In genomic region chr13:40518481-40518882, GRCh38 we compare ENCODE assay signal across 8 cellular contexts.
DNase-seq lines count a peak whose midpoint lies in the region; ATAC-seq and TF ChIP-seq lines count a peak whose summit lies in the region.
"Had no signal": no experiment of that assay in that cellular context is flagged by ENCODE, and none has a peak within 500 bp of the region (broad histone marks: within the 10 kb centered on the region; RNA-seq: fewer than 3 reads in every experiment).

No MANE protein-coding gene starts in this region.

- H3K4me2 ChIP-seq in mammary epithelial cell (ENCODE audit: insufficient read depth, low read depth, low read length) = no peak overlapping the region
- H3K4me2 ChIP-seq in smooth muscle cell = no peak overlapping the region

- ATAC-seq in GM21526 (IDR thresholded peaks at IDR 0.05; ENCODE audit: low FRiP score, unreplicated experiment) (peak; percentile 45), SK-N-SH treated with all-trans-retinoic acid at 6 μM for 48 hours (peak; percentile 18; the same call in 2 of the 3 replicates)

- 20% methylated on average over 1 of the region's 4 CpGs for WGBS in mammary epithelial cell (ENCODE audit: low coverage, missing lambda C conversion rate)
- 77% methylated on average over 4 of the region's 4 CpGs for WGBS in smooth muscle cell (ENCODE audit: low lambda C conversion rate)

- H3K79me2 ChIP-seq in mammary epithelial cell (ENCODE audit: insufficient read depth, low read length) (no peaks in the 10 kb centered on the region), smooth muscle cell (ENCODE audit: low read depth) (no peaks in the 10 kb centered on the region)

- intact Hi-C loops in mammary epithelial cell (cut with micrococcal nuclease) = no loop called here

- H3K36me3 ChIP-seq in mammary epithelial cell (ENCODE audit: insufficient read depth, low read length) (no peaks in the 10 kb centered on the region), smooth muscle cell (ENCODE audit: low read depth) (no peaks in the 10 kb centered on the region)

- TF ChIP-seq CTCF in mammary epithelial cell (conservative IDR thresholded peaks at IDR 0.05 in 1 of 2, IDR thresholded peaks at IDR 0.05 in 1 of 2; ENCODE audit: extremely low read depth in 1 of 2, insufficient read depth in 1 of 2, low read depth in 1 of 2, low read length in 2 of 2) (no peak), smooth muscle cell (IDR thresholded peaks at IDR 0.05; ENCODE audit: borderline replicate concordance, insufficient read depth, poor library complexity, severe bottlenecking) (no peak)

- CTCF ChIA-PET in mammary epithelial cell (lab: Charles Lee; ENCODE audit: low non-redundant PET) = no interaction called here

- BruUV-seq in mammary epithelial cell (replicated peaks; lab: Mats Ljungman, UMichigan) = no TSS peak

- dilution Hi-C loops in mammary epithelial cell (cut with HindIII; ENCODE audit: low sequenced_read_pairs) = no loop called here

- H3K9ac ChIP-seq in mammary epithelial cell (ENCODE audit: insufficient read depth, low read length) = no peak overlapping the region
- H3K9ac ChIP-seq in smooth muscle cell (ENCODE audit: low read depth) = no peak overlapping the region

- H2AFZ ChIP-seq in mammary epithelial cell (ENCODE audit: low read depth, low read length) (peak overlapping the region; percentile 28), smooth muscle cell (ENCODE audit: low read depth) (no peak overlapping the region)

- in situ Hi-C loops in mammary epithelial cell (cut with MboI; ENCODE audit: low sequenced_read_pairs in 2 of 2) = no loop called here

- no peaks in the 10 kb centered on the region for H3F3A ChIP-seq in smooth muscle cell (ENCODE audit: low read depth)

- H3K27me3 ChIP-seq in mammary epithelial cell (ENCODE audit: insufficient read depth, low read length) (no peaks in the 10 kb centered on the region), smooth muscle cell (ENCODE audit: low read depth) (no peaks in the 10 kb centered on the region)

- H3K4me3 ChIP-seq in mammary epithelial cell (replicated peaks in 1 of 3; ENCODE audit: insufficient read depth in 1 of 3, low read depth in 2 of 3, low read length in 3 of 3) = no peak overlapping the region
- no peak overlapping the region for H3K4me3 ChIP-seq in smooth muscle cell

- H3K27ac ChIP-seq in mammary epithelial cell (ENCODE audit: insufficient read depth, low read depth, low read length) = no peak overlapping the region
- no peak overlapping the region for H3K27ac ChIP-seq in smooth muscle cell (ENCODE audit: low read depth)

- H3K4me1 ChIP-seq in mammary epithelial cell (ENCODE audit: insufficient read depth, low read length) (no peaks in the 10 kb centered on the region), smooth muscle cell (ENCODE audit: low read depth) (no peaks in the 10 kb centered on the region)

- peak; percentile 76 for DNase-seq in mammary epithelial cell
- DNase-seq in stimulated activated CD8-positive, alpha-beta memory T cell treated with anti-CD3 and anti-CD28 coated beads, Interleukin-4, amount 100 ng/mL, for 48 hours = peak; percentile 76
- DNase-seq in cerebellum (ENCODE audit: low spot score) = no peak
- no peak for DNase-seq in smooth muscle cell (lab: John Stamatoyannopoulos, UW; ENCODE audit: unreplicated experiment)
- DNase-seq in NCI-H1092 treated with DMSO at 0.1 percent for 48 hours (lab: John Stamatoyannopoulos, UW) = no peak
- DNase-seq: NCI-H526 treated with DMSO at 0.1 percent for 48 hours had no signal

- H3K9me3 ChIP-seq in mammary epithelial cell (replicated peaks; ENCODE audit: insufficient read depth, low read length) = no peaks in the 10 kb centered on the region
- no peaks in the 10 kb centered on the region for H3K9me3 ChIP-seq in smooth muscle cell (replicated peaks; ENCODE audit: low read depth)

- H4K20me1 ChIP-seq in mammary epithelial cell (ENCODE audit: insufficient read depth, low read length) (no peaks in the 10 kb centered on the region), smooth muscle cell (ENCODE audit: low read depth) (no peaks in the 10 kb centered on the region)

TF ChIP-seq in SK-N-SH treated with all-trans-retinoic acid at 6 μM for 48 hours, 23 proteins besides CTCF, POLR2A, EP300 and RAD21:
- TF ChIP-seq SNAI2 (CRISPR knock-in tag; IDR thresholded peaks at IDR 0.05) (no peak), ESRRG (CRISPR knock-in tag; IDR thresholded peaks at IDR 0.05) (no peak)

Comparison
In these comparisons a context has a peak if more than half of its experiments do, and no peak if none do; other contexts are left out.
1. DNase-seq: peak in mammary epithelial cell (single experiment) and stimulated activated CD8-positive, alpha-beta memory T cell treated with anti-CD3 and anti-CD28 coated beads, Interleukin-4, amount 100 ng/mL, for 48 hours (single experiment); none in cerebellum (single experiment), smooth muscle cell (single experiment) and NCI-H1092 treated with DMSO at 0.1 percent for 48 hours (single experiment).